ENCODE assay signal across 15 cellular contexts in genomic region chr11:129249351-129249750, GRCh38. TPM values are rescaled to one million over a fixed set of nuclear protein-coding genes. Genes with fewer than 3 reads are reported as not detected.
DNase-seq lines count a peak whose midpoint lies in the region; FAIRE-seq and TF ChIP-seq lines count a peak whose summit lies in the region.
"Had no signal": no experiment of that assay in that cellular context is flagged by ENCODE, and none has a peak within 500 bp of the region (broad histone marks: within the 10 kb centered on the region; RNA-seq: fewer than 3 reads in every experiment).

No MANE protein-coding gene starts in this region.

- peak; percentile 60 for FAIRE-seq in H54 (lab: Jason Lieb, UNC)
- FAIRE-seq: frontal cortex had no signal

- DNase-seq in A673 (ENCODE audit: low spot score) (peak; percentile 49), H54 (ENCODE audit: insufficient read length, low spot score) (no peak), adipocyte (ENCODE audit: low read depth) (peak; percentile 57), hepatic stellate cell (ENCODE audit: low spot score) (peak; percentile 4), cerebellar cortex (ENCODE audit: low spot score) (no peak), activated gamma-delta T cell treated with Interleukin-2 at 50 U/mL for 16 hours (no peak), coronary artery (ENCODE audit: low spot score) (no peak), DMS53 (lab: John Stamatoyannopoulos, UW) (no peak)
- DNase-seq: activated CD4-positive, alpha-beta T cell treated with anti-CD3 and anti-CD28 coated beads, Interleukin-2, amount 10 ng/mL, durations not matched to agents 7 days and 5 days; activated effector memory CD4-positive, alpha-beta T cell treated with Interleukin-2 at 50 U/mL for 16 hours; DND-41; NCI-H2171; stimulated activated CD4-positive, alpha-beta T cell treated with anti-CD3 and anti-CD28 coated beads, Interleukin-12 subunit alpha, Interleukin-12 subunit beta, amount 100 ng/mL, for 4 hours had no signal

- no peaks in the 10 kb centered on the region for H3K27me3 ChIP-seq in A673 (replicated peaks; ENCODE audit: insufficient read depth, low read depth, low read length, poor library complexity)
- H3K27me3 ChIP-seq in adipocyte (replicated peaks; ENCODE audit: control insufficient read depth, insufficient read depth, low read length), result no peaks in the 10 kb centered on the region

- H3K9me3 ChIP-seq in A673 (ENCODE audit: low read depth, low read length, poor library complexity, severe bottlenecking) (no peaks in the 10 kb centered on the region), adipocyte (ENCODE audit: control insufficient read depth, low read length) (no peaks in the 10 kb centered on the region)

- no peak for TF ChIP-seq CTCF in A673 (conservative IDR thresholded peaks at IDR 0.05; ENCODE audit: low read depth, low read length)
- no peak for TF ChIP-seq CTCF in coronary artery (IDR thresholded peaks at IDR 0.05)

- TF ChIP-seq POLR2A in H54 (IDR thresholded peaks at IDR 0.05; ENCODE audit: low read depth, low read length), result no peak

- POLR2A ChIA-PET in A673 (lab: Charles Lee; ENCODE audit: low non-redundant PET), result no interaction called here

- intact Hi-C loops in A673 (cut with micrococcal nuclease; ENCODE audit: unreplicated experiment), result no loop called here

- H3K27ac ChIP-seq in A673 (ENCODE audit: low read depth, low read length, poor library complexity, severe bottlenecking) (peak overlapping the region; percentile 12), coronary artery (no peak overlapping the region)
- H3K27ac ChIP-seq: KMS-11 had no signal

- H3K4me3 ChIP-seq in A673 (ENCODE audit: low read depth, low read length, poor library complexity, severe bottlenecking) (no peak overlapping the region), adipocyte (ENCODE audit: low read length) (no peak overlapping the region), coronary artery (no peak overlapping the region)

- CTCF ChIA-PET in A673 (lab: Charles Lee), result no interaction called here

- no TSS peak for BruUV-seq in A673 (replicated peaks; lab: Mats Ljungman, UMichigan)

- H3K36me3 ChIP-seq in A673 (ENCODE audit: insufficient read depth, low read length, poor library complexity, severe bottlenecking) (no peaks in the 10 kb centered on the region), adipocyte (ENCODE audit: control insufficient read depth, insufficient read depth, low read length, severe bottlenecking) (no peaks in the 10 kb centered on the region)

- H3K9ac ChIP-seq in adipocyte (ENCODE audit: low read length), result peak overlapping the region; percentile 37
- H3K9ac ChIP-seq: KMS-11 had no signal

- peaks cover 68% of the 10 kb centered on the region for H3K4me1 ChIP-seq in A673 (ENCODE audit: insufficient read depth, low read length, poor library complexity, severe bottlenecking)
- peaks cover 25% of the 10 kb centered on the region for H3K4me1 ChIP-seq in adipocyte (ENCODE audit: control insufficient read depth, insufficient read depth, low read length)

RNA-seq across cellular contexts. Expression of gene ARHGAP32, which starts 57.2 kb away (rescaled TPM):
- 42.8 and 46.8 TPM in 2 replicates for total RNA-seq in A673 (2021)

Comparison
In these comparisons a context has a peak if more than half of its experiments do, and no peak if none do; other contexts are left out.
1. DNase-seq: peak in A673 (single experiment), adipocyte (single experiment) and hepatic stellate cell (single experiment); none in H54 (single experiment), cerebellar cortex (single experiment), activated gamma-delta T cell treated with Interleukin-2 at 50 U/mL for 16 hours (single experiment), coronary artery (single experiment) and DMS53 (single experiment).